ENCODE assay signal across 9 cellular contexts in genomic region chr16:11497329-11497805, GRCh38.
DNase-seq lines count a peak whose midpoint lies in the region; ATAC-seq, FAIRE-seq and TF ChIP-seq lines count a peak whose summit lies in the region.
"Had no signal": no experiment of that assay in that cellular context is flagged by ENCODE, and none has a peak within 500 bp of the region (broad histone marks: within the 10 kb centered on the region; RNA-seq: fewer than 3 reads in every experiment).

No MANE protein-coding gene starts in this region.

- no peak overlapping the region for H3K4me3 ChIP-seq in epithelial cell of proximal tubule (ENCODE audit: low read depth, low read length)
- no peak overlapping the region for H3K4me3 ChIP-seq in upper lobe of left lung

- no peaks in the 10 kb centered on the region for H3K9me3 ChIP-seq in upper lobe of left lung

- ATAC-seq in upper lobe of left lung (ENCODE audit: low FRiP score in 2 of 2) (peak; percentile 88 to 91), GM21723 (IDR thresholded peaks at IDR 0.05; ENCODE audit: unreplicated experiment) (no peak)

- peak; percentile 57 for DNase-seq in NCI-H1092 treated with DMSO at 0.1 percent for 48 hours (lab: John Stamatoyannopoulos, UW)
- DNase-seq in SKM-1 treated with dmso at 0.1 percent for 144 hours (lab: John Stamatoyannopoulos, UW; ENCODE audit: unreplicated experiment) = peak; percentile 55
- no peak for DNase-seq in epithelial cell of proximal tubule (ENCODE audit: low read depth)
- peak; percentile 84 for DNase-seq in middle frontal gyrus (ENCODE audit: extremely low spot score, low spot score)
- DNase-seq in upper lobe of left lung = peak; percentile 88 to 90
- DNase-seq in stimulated activated CD4-positive, alpha-beta T cell treated with anti-CD3 and anti-CD28 coated beads, Interleukin-2, amount 100 ng/mL, for 48 hours = no peak
- DNase-seq: activated T-cell treated with anti-CD3 and anti-CD28 coated beads, Interleukin-2, amount 50 U/mL, for 4 hours had no signal

- peak overlapping the region; percentile 31 to 82 (median 58) for H3K27ac ChIP-seq in upper lobe of left lung

- WGBS in upper lobe of left lung, 2 donors = 4 to 8% methylated on average over 8 of the region's 10 CpGs

- H3K4me1 ChIP-seq in upper lobe of left lung = peaks cover 21 to 33% (median 25%) of the 10 kb centered on the region in 4 donors

- TF ChIP-seq CTCF in epithelial cell of proximal tubule (conservative IDR thresholded peaks at IDR 0.05; ENCODE audit: low read depth, low read length) (peak; percentile 13), upper lobe of left lung (IDR thresholded peaks at IDR 0.05) (peak in 2 of 6 experiments; percentile 7 to 33)

- H3K27me3 ChIP-seq in upper lobe of left lung = no peaks in the 10 kb centered on the region

- FAIRE-seq in G401.6 (lab: Jason Lieb, UNC) = peak; percentile 66

- H3K36me3 ChIP-seq in upper lobe of left lung = no peaks in the 10 kb centered on the region

- TF ChIP-seq POLR2A in upper lobe of left lung (IDR thresholded peaks at IDR 0.05) = no peak

- no peak for TF ChIP-seq EP300 in upper lobe of left lung (IDR thresholded peaks at IDR 0.05)

Comparison
In these comparisons a context has a peak if more than half of its experiments do, and no peak if none do; other contexts are left out.
1. DNase-seq: peak in NCI-H1092 treated with DMSO at 0.1 percent for 48 hours (single experiment), SKM-1 treated with dmso at 0.1 percent for 144 hours (single experiment), middle frontal gyrus (single experiment) and upper lobe of left lung (2 of 2); none in epithelial cell of proximal tubule (single experiment) and stimulated activated CD4-positive, alpha-beta T cell treated with anti-CD3 and anti-CD28 coated beads, Interleukin-2, amount 100 ng/mL, for 48 hours (0 of 2).